30 cellular contexts compared by ENCODE assay signal in the genomic region with DNA sequence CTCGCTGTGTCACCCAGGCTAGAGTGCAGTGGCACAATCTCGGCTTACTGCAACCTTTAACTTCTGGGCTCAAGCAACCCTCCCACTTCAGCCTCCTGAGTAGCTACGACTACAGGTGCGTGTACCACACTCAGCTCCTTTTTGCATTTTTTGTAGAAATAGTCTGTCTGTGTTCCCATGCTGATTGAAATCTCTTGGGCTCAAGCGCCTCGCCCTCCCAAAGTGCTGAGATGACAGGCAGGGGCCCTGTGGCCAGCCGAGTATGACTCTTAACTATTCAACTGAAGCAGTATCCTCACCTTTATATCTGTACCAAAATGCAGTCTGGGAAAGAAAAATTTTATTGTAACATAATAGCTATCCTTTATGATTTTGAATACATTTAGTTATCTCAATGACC. TPM values are rescaled to one million over a fixed set of nuclear protein-coding genes. Genes with fewer than 3 reads are reported as not detected.
"Had no signal": no experiment of that assay in that cellular context is flagged by ENCODE, and none has a peak within 500 bp of the region (broad histone marks: within the 10 kb centered on the region; RNA-seq: fewer than 3 reads in every experiment).

No MANE protein-coding gene starts in this region.

- H3K4me3 ChIP-seq: left lung, lower lobe of right lung, neural progenitor cell, right atrium auricular region, right lobe of liver, suprapubic skin, thoracic aorta, tibial nerve, uterus had no signal

- H2AFZ ChIP-seq: neural progenitor cell, parathyroid adenoma had no signal

- H3K4me3 Mint-ChIP-seq: immature natural killer cell; naive thymus-derived CD8-positive, alpha-beta T cell; nephron; neural progenitor cell; stimulated activated effector memory CD8-positive, alpha-beta T cell treated with anti-CD3 and anti-CD28 coated beads, Interleukin-12 subunit alpha, Interleukin-12 subunit beta, amount 100 ng/mL, for 72 hours; stimulated activated naive CD8-positive, alpha-beta T cell treated with anti-CD3 and anti-CD28 coated beads, Interleukin-15, Interleukin-2, amounts not matched to agents 100 ng/mL and 50 ng/mL, for 24 hours; type B pancreatic cell had no signal

- H3K27ac ChIP-seq: left lung, lower lobe of right lung, neural progenitor cell, neutrophil, parathyroid adenoma, right atrium auricular region, right lobe of liver, suprapubic skin, thoracic aorta, tibial nerve, uterus had no signal

- DNase-seq: hypothalamus; immature natural killer cell; kidney; left colon; left lung; lower lobe of right lung; mammary epithelial cell; mesenchymal stem cell; naive thymus-derived CD8-positive, alpha-beta T cell; occipital lobe; right lobe of liver; stimulated activated CD4-positive, alpha-beta T cell treated with anti-CD3 and anti-CD28 coated beads, Interleukin-12 subunit alpha, Interleukin-12 subunit beta, amount 100 ng/mL, for 4 hours; stimulated activated CD4-positive, alpha-beta T cell treated with anti-CD3 and anti-CD28 coated beads, Interleukin-15, amount 100 ng/mL, for 24 hours; stimulated activated CD4-positive, alpha-beta T cell treated with anti-CD3 and anti-CD28 coated beads, Interleukin-2, amount 100 ng/mL, for 24 hours; stimulated activated CD4-positive, alpha-beta T cell treated with anti-CD3 and anti-CD28 coated beads, Interleukin-4, amount 100 ng/mL, for 24 hours; stimulated activated naive CD4-positive, alpha-beta T cell; uterus had no signal

- H3K9ac ChIP-seq: neural progenitor cell, parathyroid adenoma had no signal

- H3K4me1 Mint-ChIP-seq: immature natural killer cell, nephron, neural progenitor cell had no signal

- H3K4me2 ChIP-seq: neural progenitor cell had no signal

- H3K79me2 ChIP-seq: parathyroid adenoma had no signal

- H3K27me3 Mint-ChIP-seq: naive thymus-derived CD8-positive, alpha-beta T cell; stimulated activated naive CD8-positive, alpha-beta T cell treated with anti-CD3 and anti-CD28 coated beads, Interleukin-15, Interleukin-2, amounts not matched to agents 100 ng/mL and 50 ng/mL, for 24 hours; type B pancreatic cell had no signal

- H3K4me1 ChIP-seq: left lung, lower lobe of right lung, neural progenitor cell, right atrium auricular region, right lobe of liver, suprapubic skin, tibial nerve, uterus had no signal

- ATAC-seq: left colon; left lung; lower lobe of right lung; naive thymus-derived CD8-positive, alpha-beta T cell; right lobe of liver; stimulated activated effector memory CD8-positive, alpha-beta T cell treated with anti-CD3 and anti-CD28 coated beads, Interleukin-12 subunit alpha, Interleukin-12 subunit beta, amount 100 ng/mL, for 72 hours had no signal

- H3K9me3 ChIP-seq: left lung, lower lobe of right lung, neutrophil, right atrium auricular region, right lobe of liver, suprapubic skin, thoracic aorta, tibial nerve, uterus had no signal

- H3K27ac Mint-ChIP-seq: nephron; neural progenitor cell; stimulated activated naive CD8-positive, alpha-beta T cell treated with anti-CD3 and anti-CD28 coated beads, Interleukin-15, Interleukin-2, amounts not matched to agents 100 ng/mL and 50 ng/mL, for 24 hours; type B pancreatic cell had no signal

- FAIRE-seq: islet of Langerhans, kidney had no signal

- H3K27me3 ChIP-seq: left lung, neural progenitor cell, neutrophil, right atrium auricular region, right lobe of liver, suprapubic skin, tibial nerve, uterus had no signal

- H3K9me3 Mint-ChIP-seq: immature natural killer cell; naive thymus-derived CD8-positive, alpha-beta T cell; nephron; neural progenitor cell; stimulated activated effector memory CD8-positive, alpha-beta T cell treated with anti-CD3 and anti-CD28 coated beads, Interleukin-12 subunit alpha, Interleukin-12 subunit beta, amount 100 ng/mL, for 72 hours; stimulated activated naive CD8-positive, alpha-beta T cell treated with anti-CD3 and anti-CD28 coated beads, Interleukin-15, Interleukin-2, amounts not matched to agents 100 ng/mL and 50 ng/mL, for 24 hours; type B pancreatic cell had no signal

- H3K36me3 ChIP-seq: neural progenitor cell, thoracic aorta, uterus had no signal

RNA-seq across cellular contexts. Expression of a gene that starts 12.2 kb away (rescaled TPM):
- total RNA-seq: liver had no signal
- polyA plus RNA-seq: naive thymus-derived CD8-positive, alpha-beta T cell had no signal
